Comparison of ENCODE assay signal across 1 cellular context in genomic region chr4:38526412-38526811, GRCh38.
TF ChIP-seq lines count a peak whose summit lies in the region.

No MANE protein-coding gene starts in this region.

TF ChIP-seq in K562, 482 proteins besides CTCF, POLR2A, EP300 and RAD21:
- 0 out of 2 replicates have a peak, but pooled peaks have one; percentile 29 for TF ChIP-seq ZNF592 (IDR thresholded peaks at IDR 0.05)
- TF ChIP-seq NFIX (CRISPR knock-in tag; IDR thresholded peaks at IDR 0.05; ENCODE audit: low read depth), result no peak
- TF ChIP-seq SIN3B (IDR thresholded peaks at IDR 0.05; ENCODE audit: low read depth), result no peak
TF ChIP-seq in K562: peak in this region for 1.
